8 cellular contexts compared by ENCODE assay signal in the genomic region with DNA sequence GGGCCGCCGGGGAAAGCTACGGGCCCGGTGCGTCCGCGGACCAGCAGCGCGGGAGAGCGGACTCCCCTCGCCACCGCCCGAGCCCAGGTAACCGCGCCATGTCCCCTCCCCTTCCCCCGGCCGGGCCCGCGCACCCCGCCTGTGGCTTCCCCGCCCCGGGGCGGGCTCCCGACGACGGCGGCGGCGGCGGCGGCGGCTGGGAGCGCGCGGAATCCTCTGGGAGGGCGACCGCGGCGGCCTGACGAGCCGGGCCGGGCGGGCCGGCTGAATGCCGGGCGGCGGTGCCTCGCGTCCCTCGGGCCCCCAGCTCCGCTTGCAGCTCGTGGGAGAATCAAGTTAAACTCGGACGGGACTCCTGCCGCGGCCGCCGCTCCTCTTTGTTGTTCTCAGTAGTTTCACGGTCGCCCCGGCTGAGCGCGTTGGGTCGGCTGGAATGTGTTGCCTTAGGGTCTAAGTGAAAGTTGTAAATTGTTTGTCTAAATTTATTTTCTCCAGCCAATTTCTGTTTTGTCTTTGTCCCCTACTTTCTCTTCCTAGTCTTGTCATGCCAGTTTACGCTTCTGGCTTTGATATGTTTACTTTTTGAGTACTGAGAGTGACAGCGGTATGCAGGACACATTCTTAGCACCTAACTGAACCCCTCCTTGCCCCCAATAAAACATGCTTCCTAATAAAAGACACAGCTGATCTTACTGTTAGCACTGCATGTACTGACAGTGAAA. TPM values are rescaled to one million over a fixed set of nuclear protein-coding genes. Genes with fewer than 3 reads are reported as not detected.
DNase-seq lines count a peak whose midpoint lies in the region; ATAC-seq and TF ChIP-seq lines count a peak whose summit lies in the region.

No MANE protein-coding gene starts in this region.

- DNase-seq in ELR (ENCODE audit: low read depth) (peak; percentile 73), T-helper 17 cell (peak; percentile 64 to 76 (median 71)), astrocyte of the cerebellum (ENCODE audit: low read depth) (no peak), iPS DF 6.9 (ENCODE audit: low read depth, low spot score) (no peak), sigmoid colon (peak; percentile 85), HuH-7 (ENCODE audit: low spot score) (no peak)

- H3K27ac ChIP-seq in KOPT-K1 (ENCODE audit: low read depth, low read length, poor library complexity, severe bottlenecking) = peak overlapping the region; percentile 92
- H3K27ac ChIP-seq in iPS DF 6.9 (ENCODE audit: low read length) = no peak overlapping the region
- H3K27ac ChIP-seq in sigmoid colon = peak overlapping the region; percentile 95 to 99 (median 98)

- peaks cover 3% of the 10 kb centered on the region for H3K36me3 Mint-ChIP-seq in T-helper 17 cell (ENCODE audit: low read depth)

- no peaks in the 10 kb centered on the region for H3K27me3 Mint-ChIP-seq in T-helper 17 cell

- peak overlapping the region; percentile 98 for H3K4me3 Mint-ChIP-seq in T-helper 17 cell

- H3K4me1 Mint-ChIP-seq in T-helper 17 cell = peaks cover 49% of the 10 kb centered on the region

- ATAC-seq in GM21717 (IDR thresholded peaks at IDR 0.05; ENCODE audit: unreplicated experiment) (peak; percentile 53), T-helper 17 cell (peak; percentile 78)

- peaks cover 38% of the 10 kb centered on the region for H3K36me3 ChIP-seq in KOPT-K1 (ENCODE audit: insufficient read depth, low read length)
- H3K36me3 ChIP-seq in iPS DF 6.9 (ENCODE audit: control insufficient read depth, insufficient read depth, low read length) = no peaks in the 10 kb centered on the region
- no peaks in the 10 kb centered on the region for H3K36me3 ChIP-seq in sigmoid colon

- intact Hi-C loops in sigmoid colon (cut with DNase I) = loop anchor here (1.0 to 5.0 kb wide), 3 partner anchors 151 to 1543 kb away; a partner anchor contains a TSS

- H3K4me1 ChIP-seq in iPS DF 6.9 (ENCODE audit: control insufficient read depth, insufficient read depth, low read length) (peaks cover 3% of the 10 kb centered on the region; the same call in 1 of the 2 replicates), sigmoid colon (peaks cover 0 to 62% (median 57%) of the 10 kb centered on the region in 4 donors)

- TF ChIP-seq CTCF in astrocyte of the cerebellum (IDR thresholded peaks at IDR 0.05; ENCODE audit: low read depth, low read length, missing control alignments) = no peak
- no peak for TF ChIP-seq CTCF in sigmoid colon (IDR thresholded peaks at IDR 0.05)

- TF ChIP-seq EP300 in sigmoid colon (IDR thresholded peaks at IDR 0.05) = no peak

- H3K9me3 ChIP-seq in KOPT-K1 (ENCODE audit: insufficient read depth, low read length, poor library complexity, severe bottlenecking) (no peaks in the 10 kb centered on the region), T-helper 17 cell (ENCODE audit: control insufficient read depth, low read length, poor library complexity, severe bottlenecking) (no peaks in the 10 kb centered on the region), iPS DF 6.9 (ENCODE audit: control insufficient read depth, insufficient read depth, low read length) (no peaks in the 10 kb centered on the region), sigmoid colon (no peaks in the 10 kb centered on the region)

- H3K27ac Mint-ChIP-seq in T-helper 17 cell = peak overlapping the region; percentile 97

- H3K27me3 ChIP-seq in iPS DF 6.9 (ENCODE audit: control insufficient read depth, insufficient read depth, low read length) (no peaks in the 10 kb centered on the region), sigmoid colon (no peaks in the 10 kb centered on the region)

- in situ Hi-C loops in astrocyte of the cerebellum (cut with HindIII; ENCODE audit: low sequenced_read_pairs) = no loop called here

- TF ChIP-seq POLR2A in sigmoid colon (IDR thresholded peaks at IDR 0.05) = no peak

- H3K4me3 ChIP-seq in astrocyte of the cerebellum (ENCODE audit: low read depth, low read length) (peak overlapping the region; percentile 45), iPS DF 6.9 (ENCODE audit: low read length) (peak overlapping the region; percentile 95; the same call in 1 of the 2 replicates), sigmoid colon (peak overlapping the region; percentile 42 to 86 (median 74))

- WGBS in iPS DF 6.9 (ENCODE audit: insufficient coverage, insufficient read length) = no CpG with 5 or more reads among the region's 66 CpGs
- 1% methylated on average over 66 of the region's 66 CpGs for WGBS in sigmoid colon, 2 donors

RNA-seq across cellular contexts. Expression of a gene that starts 0.7 kb away (rescaled TPM):
- 10 to 100 TPM; 66.7 to 78.6 TPM for total RNA-seq in T-helper 17 cell
- total RNA-seq in sigmoid colon = 100 to 1,000 TPM; 106 to 143 (median 122) TPM
- 10 to 100 TPM; 16.4 to 25.5 (median 19.8) TPM for polyA plus RNA-seq in sigmoid colon

Comparison
In these comparisons a context has a peak if more than half of its experiments do, and no peak if none do; other contexts are left out.
1. DNase-seq: peak in ELR (single experiment), T-helper 17 cell (3 of 3) and sigmoid colon (single experiment); none in astrocyte of the cerebellum (single experiment), iPS DF 6.9 (single experiment) and HuH-7 (single experiment).
2. H3K4me3 ChIP-seq: peak in every context shown above with its lines; median percentile 95 in iPS DF 6.9; 74 in sigmoid colon; 45 in astrocyte of the cerebellum.